In genomic region chr13:26758496-26759155, GRCh38 we compare ENCODE assay signal across 26 cellular contexts. TPM values are rescaled to one million over a fixed set of nuclear protein-coding genes. Genes with fewer than 3 reads are reported as not detected.
DNase-seq lines count a peak whose midpoint lies in the region; ATAC-seq and TF ChIP-seq lines count a peak whose summit lies in the region.
"Had no signal": no experiment of that assay in that cellular context is flagged by ENCODE, and none has a peak within 500 bp of the region (broad histone marks: within the 10 kb centered on the region; RNA-seq: fewer than 3 reads in every experiment).

No MANE protein-coding gene starts in this region.

- H3K4me1 ChIP-seq in neural progenitor cell: peaks cover 13% of the 10 kb centered on the region
- H3K4me1 ChIP-seq in right atrium auricular region: peaks cover 0 to 11% of the 10 kb centered on the region in 2 donors
- H3K4me1 ChIP-seq: BE2C had no signal

- no peak overlapping the region for H3K27ac Mint-ChIP-seq in activated CD8-positive, alpha-beta T cell treated with anti-CD3 and anti-CD28 coated beads for 36 hours
- H3K27ac Mint-ChIP-seq in activated CD8-positive, alpha-beta T cell treated with anti-CD3 and anti-CD28 coated beads, Interleukin-2, amount 10 ng/mL, durations not matched to agents 7 days and 5 days: no peak overlapping the region
- H3K27ac Mint-ChIP-seq in glutamatergic neuron (ENCODE audit: unreplicated experiment): no peak overlapping the region
- H3K27ac Mint-ChIP-seq in neural progenitor cell: no peak overlapping the region

- H3K79me2 ChIP-seq in neural progenitor cell (ENCODE audit: low read depth): no peaks in the 10 kb centered on the region

- H3K27ac ChIP-seq in neural progenitor cell: no peak overlapping the region
- H3K27ac ChIP-seq in right atrium auricular region: no peak overlapping the region
- H3K27ac ChIP-seq: esophagus muscularis mucosa, SK-N-MC had no signal

- H3K4me2 ChIP-seq in neural progenitor cell: no peak overlapping the region

- H3K9ac ChIP-seq in neural progenitor cell: no peak overlapping the region

- H3K27me3 ChIP-seq in neural progenitor cell (peaks cover 89% of the 10 kb centered on the region), right atrium auricular region (peaks cover 4% of the 10 kb centered on the region in 2 donors)

- POLR2A ChIA-PET in activated CD8-positive, alpha-beta T cell treated with anti-CD3 and anti-CD28 coated beads for 36 hours (lab: Charles Lee): no interaction called here
- POLR2A ChIA-PET in activated CD8-positive, alpha-beta T cell treated with anti-CD3 and anti-CD28 coated beads, Interleukin-2, amount 10 ng/mL, durations not matched to agents 7 days and 5 days (lab: Charles Lee): no interaction called here

- peaks cover 49% of the 10 kb centered on the region for H3K27me3 Mint-ChIP-seq in activated CD8-positive, alpha-beta T cell treated with anti-CD3 and anti-CD28 coated beads for 36 hours
- H3K27me3 Mint-ChIP-seq in activated CD8-positive, alpha-beta T cell treated with anti-CD3 and anti-CD28 coated beads, Interleukin-2, amount 10 ng/mL, durations not matched to agents 7 days and 5 days (ENCODE audit: low read depth): peaks cover 55% of the 10 kb centered on the region
- H3K27me3 Mint-ChIP-seq in glutamatergic neuron (ENCODE audit: unreplicated experiment) (peaks cover 32% of the 10 kb centered on the region), neural progenitor cell (ENCODE audit: insufficient read depth, low read depth) (peaks cover 55% of the 10 kb centered on the region)

- no peaks in the 10 kb centered on the region for H3K9me3 Mint-ChIP-seq in activated CD8-positive, alpha-beta T cell treated with anti-CD3 and anti-CD28 coated beads for 36 hours
- no peaks in the 10 kb centered on the region for H3K9me3 Mint-ChIP-seq in activated CD8-positive, alpha-beta T cell treated with anti-CD3 and anti-CD28 coated beads, Interleukin-2, amount 10 ng/mL, durations not matched to agents 7 days and 5 days (ENCODE audit: insufficient read depth)
- H3K9me3 Mint-ChIP-seq in glutamatergic neuron (ENCODE audit: unreplicated experiment) (peaks cover 20% of the 10 kb centered on the region), neural progenitor cell (peaks cover 10% of the 10 kb centered on the region)

- CTCF ChIA-PET in activated CD8-positive, alpha-beta T cell treated with anti-CD3 and anti-CD28 coated beads for 36 hours (lab: Charles Lee): interaction anchor here (1.1 kb wide), 1 partner anchor 60 kb away, joined by 4 read pairs; no protein-coding TSS in a partner anchor
- CTCF ChIA-PET in activated CD8-positive, alpha-beta T cell treated with anti-CD3 and anti-CD28 coated beads, Interleukin-2, amount 10 ng/mL, durations not matched to agents 7 days and 5 days (lab: Charles Lee): no interaction called here

- intact Hi-C loops in activated CD8-positive, alpha-beta T cell treated with anti-CD3 and anti-CD28 coated beads for 36 hours (cut with micrococcal nuclease): no loop called here

- H3K36me3 Mint-ChIP-seq in activated CD8-positive, alpha-beta T cell treated with anti-CD3 and anti-CD28 coated beads for 36 hours (ENCODE audit: low read depth): no peaks in the 10 kb centered on the region
- H3K36me3 Mint-ChIP-seq in activated CD8-positive, alpha-beta T cell treated with anti-CD3 and anti-CD28 coated beads, Interleukin-2, amount 10 ng/mL, durations not matched to agents 7 days and 5 days (ENCODE audit: low read depth): no peaks in the 10 kb centered on the region
- peaks cover 10% of the 10 kb centered on the region for H3K36me3 Mint-ChIP-seq in glutamatergic neuron (ENCODE audit: unreplicated experiment)
- H3K36me3 Mint-ChIP-seq in neural progenitor cell: no peaks in the 10 kb centered on the region

- H3K36me3 ChIP-seq in neural progenitor cell (no peaks in the 10 kb centered on the region), right atrium auricular region (no peaks in the 10 kb centered on the region)
- H3K36me3 ChIP-seq: BE2C, esophagus muscularis mucosa had no signal

- no peak for DNase-seq in activated CD8-positive, alpha-beta T cell treated with anti-CD3 and anti-CD28 coated beads for 36 hours
- DNase-seq in activated CD8-positive, alpha-beta T cell treated with anti-CD3 and anti-CD28 coated beads, Interleukin-2, amount 10 ng/mL, durations not matched to agents 7 days and 5 days: no peak
- DNase-seq in NCI-H526 treated with DMSO at 0.1 percent for 48 hours (lab: John Stamatoyannopoulos, UW) (peak; percentile 68), glutamatergic neuron (no peak), neural progenitor cell (ENCODE audit: low spot score) (no peak), right atrium auricular region (ENCODE audit: low spot score) (no peak)
- no peak for DNase-seq in activated CD4-positive, alpha-beta T cell treated with anti-CD3 and anti-CD28 coated beads for 4 hours
- DNase-seq: activated CD4-positive, alpha-beta T cell treated with anti-CD3 and anti-CD28 coated beads for 48 hours; BE2C; Caco-2; DMS79; foreskin melanocyte; left ventricle myocardium superior; midbrain; MM.1S; NCI-H1436; NCI-H2107; NCI-H510A treated with DMSO at 0.1 percent for 48 hours; T-helper 2 cell had no signal

- peaks cover 19% of the 10 kb centered on the region for H4K20me1 ChIP-seq in neural progenitor cell (ENCODE audit: low read depth)

- H3K4me3 ChIP-seq in neural progenitor cell: no peak overlapping the region
- H3K4me3 ChIP-seq in right atrium auricular region: no peak overlapping the region
- H3K4me3 ChIP-seq: K562, SK-N-MC had no signal

- H3F3A ChIP-seq in neural progenitor cell (ENCODE audit: low read depth): no peaks in the 10 kb centered on the region

- TF ChIP-seq CTCF in activated CD8-positive, alpha-beta T cell treated with anti-CD3 and anti-CD28 coated beads for 36 hours (IDR thresholded peaks at IDR 0.05): no peak
- TF ChIP-seq CTCF in glutamatergic neuron (IDR thresholded peaks at IDR 0.05; ENCODE audit: partially characterized antibody, unreplicated experiment) (no peak), neural progenitor cell (IDR thresholded peaks at IDR 0.05) (no peak), right atrium auricular region (IDR thresholded peaks at IDR 0.05) (no peak)

- H3K4me1 Mint-ChIP-seq in activated CD8-positive, alpha-beta T cell treated with anti-CD3 and anti-CD28 coated beads for 36 hours (ENCODE audit: low read depth): peaks cover 7% of the 10 kb centered on the region
- H3K4me1 Mint-ChIP-seq in activated CD8-positive, alpha-beta T cell treated with anti-CD3 and anti-CD28 coated beads, Interleukin-2, amount 10 ng/mL, durations not matched to agents 7 days and 5 days (ENCODE audit: low read depth): peaks cover 3% of the 10 kb centered on the region
- peaks cover 3% of the 10 kb centered on the region for H3K4me1 Mint-ChIP-seq in glutamatergic neuron (ENCODE audit: low read depth, unreplicated experiment)
- peaks cover 7% of the 10 kb centered on the region for H3K4me1 Mint-ChIP-seq in neural progenitor cell

- no peak overlapping the region for H2AFZ ChIP-seq in neural progenitor cell (replicated peaks)

- ATAC-seq in activated CD8-positive, alpha-beta T cell treated with anti-CD3 and anti-CD28 coated beads for 36 hours: no peak
- ATAC-seq in activated CD8-positive, alpha-beta T cell treated with anti-CD3 and anti-CD28 coated beads, Interleukin-2, amount 10 ng/mL, durations not matched to agents 7 days and 5 days: no peak
- ATAC-seq in GM18873 (IDR thresholded peaks at IDR 0.05; ENCODE audit: low FRiP score, unreplicated experiment): no peak
- ATAC-seq: K562, left ventricle myocardium superior had no signal

- H3K4me3 Mint-ChIP-seq in activated CD8-positive, alpha-beta T cell treated with anti-CD3 and anti-CD28 coated beads for 36 hours: peak overlapping the region; percentile 62
- no peak overlapping the region for H3K4me3 Mint-ChIP-seq in activated CD8-positive, alpha-beta T cell treated with anti-CD3 and anti-CD28 coated beads, Interleukin-2, amount 10 ng/mL, durations not matched to agents 7 days and 5 days
- peak overlapping the region; percentile 89 for H3K4me3 Mint-ChIP-seq in glutamatergic neuron (ENCODE audit: unreplicated experiment)
- peak overlapping the region; percentile 84 for H3K4me3 Mint-ChIP-seq in neural progenitor cell

- H3K9me3 ChIP-seq in neural progenitor cell (ENCODE audit: low read depth) (no peaks in the 10 kb centered on the region), right atrium auricular region (no peaks in the 10 kb centered on the region)
- H3K9me3 ChIP-seq: BE2C, Caco-2, esophagus muscularis mucosa had no signal

RNA-seq across cellular contexts. Expression of gene GPR12, which starts 2.0 kb away (rescaled TPM):
- not detected for total RNA-seq in activated CD8-positive, alpha-beta T cell treated with anti-CD3 and anti-CD28 coated beads for 36 hours
- not detected for total RNA-seq in activated CD8-positive, alpha-beta T cell treated with anti-CD3 and anti-CD28 coated beads, Interleukin-2, amount 10 ng/mL, durations not matched to agents 7 days and 5 days
- total RNA-seq in glutamatergic neuron (ENCODE audit: unreplicated experiment) (2.5 TPM), neural progenitor cell (ENCODE audit: low replicate concordance) (not detected in 2 replicates), right atrium auricular region (under 1 TPM in 1 of 2 donors, not detected in 1; 0.07 TPM)
- total RNA-seq: Caco-2, HT-29, K562, pulmonary artery endothelial cell, urinary bladder had no signal
